ENCODE assay signal across 17 cellular contexts in genomic region chr6:147900191-147900830, GRCh38.
"Had no signal": no experiment of that assay in that cellular context is flagged by ENCODE, and none has a peak within 500 bp of the region (broad histone marks: within the 10 kb centered on the region; RNA-seq: fewer than 3 reads in every experiment).

No MANE protein-coding gene starts in this region.

- H3K27me3 ChIP-seq: adrenal gland, body of pancreas had no signal

- ATAC-seq: activated CD8-positive, alpha-beta T cell treated with anti-CD3 and anti-CD28 coated beads for 36 hours; activated T-cell treated with anti-CD3 and anti-CD28 coated beads, Interleukin-2, amount 50 U/mL, for 4 hours; body of pancreas; left colon; stimulated activated effector memory CD8-positive, alpha-beta T cell treated with anti-CD3 and anti-CD28 coated beads, Interleukin-12 subunit alpha, Interleukin-12 subunit beta, amount 100 ng/mL, for 72 hours had no signal

- DNase-seq: activated CD4-positive, alpha-beta T cell treated with anti-CD3 and anti-CD28 coated beads for 48 hours; activated CD8-positive, alpha-beta T cell treated with anti-CD3 and anti-CD28 coated beads for 36 hours; activated effector memory CD4-positive, alpha-beta T cell treated with Interleukin-2 at 50 U/mL for 16 hours; activated T-cell treated with anti-CD3 and anti-CD28 coated beads, Interleukin-2, amount 50 U/mL, for 4 hours; adrenal gland; body of pancreas; central memory CD4-positive, alpha-beta T cell; effector CD8-positive, alpha-beta T cell; head of caudate nucleus; left colon; naive B cell; T-helper 2 cell had no signal

- H3K9me3 ChIP-seq: adrenal gland, body of pancreas, thoracic aorta had no signal

- H3K36me3 ChIP-seq: adrenal gland, thoracic aorta had no signal

- H3K4me3 ChIP-seq: adrenal gland, body of pancreas, coronary artery, lung, thoracic aorta had no signal

- H3K4me1 ChIP-seq: adrenal gland, body of pancreas had no signal

- H3K27ac ChIP-seq: adrenal gland, body of pancreas, coronary artery, epithelial cell of prostate, thoracic aorta had no signal
